8 cellular contexts compared by ENCODE assay signal in genomic region chr19:16829822-16830289, GRCh38. TPM values are rescaled to one million over a fixed set of nuclear protein-coding genes. Genes with fewer than 3 reads are reported as not detected.
DNase-seq lines count a peak whose midpoint lies in the region; ATAC-seq and TF ChIP-seq lines count a peak whose summit lies in the region.

No MANE protein-coding gene starts in this region.

- TF ChIP-seq CTCF in CD14-positive monocyte (IDR thresholded peaks at IDR 0.05) (no peak), NB4 (IDR thresholded peaks at IDR 0.05; ENCODE audit: low read depth, low read length) (no peak), endodermal cell (conservative IDR thresholded peaks at IDR 0.05) (no peak), neural crest cell (conservative IDR thresholded peaks at IDR 0.05) (no peak)

- H3K27me3 Mint-ChIP-seq in CD14-positive monocyte (ENCODE audit: low read depth in 3 of 3) (peaks cover 9 to 14% (median 11%) of the 10 kb centered on the region in 3 donors), endodermal cell (ENCODE audit: insufficient read depth) (peaks cover 5% of the 10 kb centered on the region), neural crest cell (ENCODE audit: low read depth) (peaks cover 28% of the 10 kb centered on the region)

- peak overlapping the region; percentile 68 for H3K9ac ChIP-seq in endodermal cell (ENCODE audit: extremely low read depth, low read length, poor library complexity, severe bottlenecking)

- H3K4me1 ChIP-seq in endodermal cell (ENCODE audit: control insufficient read depth, insufficient read depth, low read length): no peaks in the 10 kb centered on the region

- no peak for TF ChIP-seq POLR2A in NB4 (IDR thresholded peaks at IDR 0.05; ENCODE audit: extremely low read depth, insufficient read length)

- ATAC-seq in GM21381 (IDR thresholded peaks at IDR 0.05; ENCODE audit: unreplicated experiment): no peak

- H3K36me3 Mint-ChIP-seq in CD14-positive monocyte (peaks cover 32 to 42% of the 10 kb centered on the region in 2 donors), endodermal cell (ENCODE audit: low read depth) (peaks cover 38% of the 10 kb centered on the region), neural crest cell (ENCODE audit: low read depth) (peaks cover 6% of the 10 kb centered on the region)

- H3K4me3 ChIP-seq in NB4 (ENCODE audit: low read depth, low read length) (peak overlapping the region; percentile 74), endodermal cell (ENCODE audit: low read length) (peak overlapping the region; percentile 95)

- H3K9me3 Mint-ChIP-seq in CD14-positive monocyte (peaks cover 0 to 3% (median 1%) of the 10 kb centered on the region in 7 donors), endodermal cell (peaks cover 7% of the 10 kb centered on the region), neural crest cell (no peaks in the 10 kb centered on the region)

- peaks cover 31% of the 10 kb centered on the region for H3K36me3 ChIP-seq in endodermal cell (ENCODE audit: control insufficient read depth, insufficient read depth, low read length)

- 21 to 38% methylated on average over 6 to 13 of the region's 13 CpGs for WGBS in endodermal cell (ENCODE audit: insufficient coverage in 1 of 2, insufficient read length in 1 of 2), 2 experiments

- H3K27ac ChIP-seq in endodermal cell (ENCODE audit: low read depth, low read length): no peak overlapping the region

- H3K27ac Mint-ChIP-seq in CD14-positive monocyte: peak overlapping the region; percentile 60 to 93 (median 83)
- peak overlapping the region; percentile 74 for H3K27ac Mint-ChIP-seq in endodermal cell
- H3K27ac Mint-ChIP-seq in neural crest cell (ENCODE audit: unreplicated experiment): peak overlapping the region; percentile 82

- intact Hi-C loops in CD14-positive monocyte (cut with micrococcal nuclease): loop anchor here (5.0 kb wide), 3 partner anchors 53 to 67 kb away; no protein-coding TSS in a partner anchor

- no peak for DNase-seq in CD14-positive monocyte (ENCODE audit: low spot score)
- DNase-seq in NB4 (ENCODE audit: low read depth): no peak
- DNase-seq in endodermal cell: no peak
- DNase-seq in neural crest cell (ENCODE audit: low read depth, low spot score): no peak
- DNase-seq in NCI-H146 (lab: John Stamatoyannopoulos, UW): no peak
- no peak for DNase-seq in amniotic stem cell (lab: John Stamatoyannopoulos, UW)
- no peak for DNase-seq in AG08396 (ENCODE audit: low spot score)

- peak overlapping the region; percentile 87 to 91 for H3K4me3 Mint-ChIP-seq in CD14-positive monocyte
- peak overlapping the region; percentile 84 for H3K4me3 Mint-ChIP-seq in endodermal cell
- peak overlapping the region; percentile 89 for H3K4me3 Mint-ChIP-seq in neural crest cell

- peaks cover 67% of the 10 kb centered on the region for H3K4me1 Mint-ChIP-seq in CD14-positive monocyte
- peaks cover 17% of the 10 kb centered on the region for H3K4me1 Mint-ChIP-seq in endodermal cell
- peaks cover 24% of the 10 kb centered on the region for H3K4me1 Mint-ChIP-seq in neural crest cell

- H3K9me3 ChIP-seq in endodermal cell (ENCODE audit: control insufficient read depth, low read length): no peaks in the 10 kb centered on the region

- H3K27me3 ChIP-seq in endodermal cell (ENCODE audit: control insufficient read depth, insufficient read depth, low read length, poor library complexity, severe bottlenecking): no peaks in the 10 kb centered on the region

RNA-seq across cellular contexts. Expression of gene SIN3B, which starts 0.7 kb away (rescaled TPM):
- 10 to 100 TPM in 1 of 2 donors, 1 to 10 TPM in 1; 7.2 to 10.2 TPM for polyA plus RNA-seq in CD14-positive monocyte
- total RNA-seq in endodermal cell (10 to 100 TPM; 68.0 to 78.4 TPM), neural crest cell (59.9 and 64.4 TPM in 2 replicates)
- polyA plus RNA-seq in endodermal cell (2013, experiment 1 of 2): 52.3 TPM
- 49.2 TPM for polyA plus RNA-seq in endodermal cell (2013, experiment 2 of 2)

RNA-seq across cellular contexts. Expression of gene F2RL3, which starts 58.9 kb away (rescaled TPM):
- not detected for polyA plus RNA-seq in CD14-positive monocyte
- total RNA-seq in endodermal cell (not detected), neural crest cell (not detected in 2 replicates)
- not detected for polyA plus RNA-seq in endodermal cell (2013, experiment 1 of 2)
- polyA plus RNA-seq in endodermal cell (2013, experiment 2 of 2): not detected
